1 cellular context compared by ENCODE assay signal in genomic region chr7:17619194-17619818, GRCh38.
TF ChIP-seq lines count a peak whose summit lies in the region.

No MANE protein-coding gene starts in this region.

TF ChIP-seq in HepG2, 621 proteins besides CTCF, POLR2A, EP300 and RAD21 (continued from another document):
- TF ChIP-seq ATF4 (CRISPR knock-in tag; IDR thresholded peaks at IDR 0.05): no peak
- TF ChIP-seq NKX3-1 (CRISPR knock-in tag; IDR thresholded peaks at IDR 0.05): no peak
- no peak for TF ChIP-seq KDM5B (CRISPR knock-in tag; IDR thresholded peaks at IDR 0.05; ENCODE audit: borderline replicate concordance)
- TF ChIP-seq ZNF274 (CRISPR knock-in tag; IDR thresholded peaks at IDR 0.05): no peak
- TF ChIP-seq ZNF850 (CRISPR knock-in tag; conservative IDR thresholded peaks at IDR 0.05): no peak
- no peak for TF ChIP-seq PLSCR1 (CRISPR knock-in tag; IDR thresholded peaks at IDR 0.05; ENCODE audit: borderline replicate concordance)
